In the genomic region with DNA sequence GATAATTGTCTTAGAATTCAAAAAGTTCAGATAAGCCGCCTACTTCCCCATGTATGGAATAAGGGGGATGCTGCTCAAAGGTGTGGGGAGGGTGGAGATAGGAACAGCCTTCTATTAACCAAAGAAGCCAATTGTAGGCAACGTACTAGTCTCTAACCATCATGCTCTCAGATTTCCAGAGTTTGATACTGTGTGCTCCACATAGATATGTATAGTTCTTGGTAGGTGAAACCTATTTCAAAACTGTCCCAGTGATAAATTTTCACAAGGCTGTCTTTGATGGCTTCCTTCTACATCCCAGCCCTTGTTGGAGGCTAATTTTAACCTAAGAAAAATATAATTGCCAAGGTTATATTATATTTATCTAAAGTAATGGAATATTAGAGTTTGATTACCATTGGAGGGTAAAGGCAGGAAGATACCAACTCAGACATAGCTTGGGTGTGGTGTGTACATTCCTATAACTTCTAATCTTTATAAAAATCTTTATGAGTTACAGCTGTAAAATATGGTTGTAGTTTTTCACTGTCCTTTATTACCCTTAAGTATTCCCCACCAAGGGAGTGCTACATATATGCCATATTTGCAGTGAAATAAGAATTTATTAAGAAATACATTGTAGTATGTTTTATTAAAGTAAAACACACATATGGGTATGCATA, we compare ENCODE assay signal across 32 cellular contexts.
"Had no signal": no experiment of that assay in that cellular context is flagged by ENCODE, and none has a peak within 500 bp of the region (broad histone marks: within the 10 kb centered on the region; RNA-seq: fewer than 3 reads in every experiment).

No MANE protein-coding gene starts in this region.

- H3K27ac ChIP-seq: ascending aorta, breast epithelium, KMS-11, VCaP had no signal

- H3K9me3 ChIP-seq: ascending aorta, breast epithelium had no signal

- H3K4me1 ChIP-seq: ascending aorta, breast epithelium had no signal

- H3K36me3 ChIP-seq: ascending aorta, breast epithelium had no signal

- H3K4me2 ChIP-seq: KMS-11 had no signal

- ATAC-seq: activated CD8-positive, alpha-beta memory T cell treated with anti-CD3 and anti-CD28 coated beads, Interleukin-2, amount 10 ng/mL, durations not matched to agents 7 days and 5 days; activated naive CD8-positive, alpha-beta T cell treated with anti-CD3 and anti-CD28 coated beads, Interleukin-2, amount 50 U/mL, for 24 hours had no signal

- H3K27me3 ChIP-seq: ascending aorta, breast epithelium had no signal

- H3K4me3 ChIP-seq: ascending aorta, breast epithelium had no signal

- DNase-seq: activated B cell treated with CpG ODN at 0.5 μM for 24 hours; activated CD4-positive, alpha-beta memory T cell treated with anti-CD3 and anti-CD28 coated beads, Interleukin-2, amount 10 ng/mL, durations not matched to agents 7 days and 5 days; activated CD4-positive, alpha-beta T cell treated with anti-CD3 and anti-CD28 coated beads for 4 hours; activated CD4-positive, alpha-beta T cell treated with anti-CD3 and anti-CD28 coated beads, Interleukin-2, amount 50 U/mL, for 1 hour; activated CD4-positive, CD25-positive, alpha-beta regulatory T cell treated with anti-CD3 and anti-CD28 coated beads, Interleukin-2, amount 50 U/mL, for 72 hours; activated CD8-positive, alpha-beta memory T cell treated with anti-CD3 and anti-CD28 coated beads for 24 hours; activated CD8-positive, alpha-beta memory T cell treated with anti-CD3 and anti-CD28 coated beads, Interleukin-2, amount 10 ng/mL, durations not matched to agents 7 days and 5 days; activated CD8-positive, alpha-beta memory T cell treated with anti-CD3 and anti-CD28 coated beads, Interleukin-2, amount 50 U/mL, for 48 hours; activated effector memory CD4-positive, alpha-beta T cell treated with Interleukin-2 at 50 U/mL for 16 hours; activated naive CD4-positive, alpha-beta T cell treated with anti-CD3 and anti-CD28 coated beads, Interleukin-2, amount 10 ng/mL, durations not matched to agents 7 days and 5 days; activated naive CD8-positive, alpha-beta T cell treated with anti-CD3 and anti-CD28 coated beads, Interleukin-2, amount 50 U/mL, for 24 hours; activated T-cell treated with anti-CD3 and anti-CD28 coated beads, Interleukin-2, amount 50 U/mL, for 48 hours; amniotic stem cell; NCI-H1048; NCI-H1105 treated with DMSO at 0.1 percent for 48 hours; NCI-H1436; NCI-H1694; NCI-H1930; NCI-H2081 treated with DMSO at 0.1 percent for 48 hours; NCI-H510A; NCI-H526; NCI-H748 treated with DMSO at 0.1 percent for 48 hours; NK-92 treated with Interleukin-12 subunit alpha and Interleukin-12 subunit beta, amount 100 ng/mL, for 24 hours; Right ventricle myocardium superior; SW 1271; T-helper 1 cell; T-helper 2 cell; T-helper 9 cell had no signal
